In genomic region chr11:110832080-110832479, GRCh38 we compare ENCODE assay signal across 16 cellular contexts.
"Had no signal": no experiment of that assay in that cellular context is flagged by ENCODE, and none has a peak within 500 bp of the region (broad histone marks: within the 10 kb centered on the region; RNA-seq: fewer than 3 reads in every experiment).

No MANE protein-coding gene starts in this region.

- H3K27me3 ChIP-seq: breast epithelium, left lung, ovary, sigmoid colon had no signal

- H3K27ac ChIP-seq: breast epithelium, left lung, ovary, sigmoid colon had no signal

- H3K9me3 ChIP-seq: breast epithelium, left lung, mucosa of descending colon, ovary, sigmoid colon had no signal

- ATAC-seq: left lung; mucosa of descending colon; naive thymus-derived CD4-positive, alpha-beta T cell had no signal

- DNase-seq: activated CD4-positive, alpha-beta T cell treated with anti-CD3 and anti-CD28 coated beads for 48 hours; activated CD8-positive, alpha-beta memory T cell treated with anti-CD3 and anti-CD28 coated beads, Interleukin-2, amount 50 U/mL, for 48 hours; activated naive CD8-positive, alpha-beta T cell treated with anti-CD3 and anti-CD28 coated beads, Interleukin-2, amount 10 ng/mL, durations not matched to agents 7 days and 5 days; aorta; effector memory CD4-positive, alpha-beta T cell; left lung; mucosa of descending colon; naive thymus-derived CD4-positive, alpha-beta T cell; ovary; sigmoid colon; stimulated activated CD4-positive, alpha-beta T cell treated with anti-CD3 and anti-CD28 coated beads, Interleukin-1b, Interleukin-23, amount 100 ng/mL, for 48 hours had no signal

- H3K27ac Mint-ChIP-seq: activated naive CD8-positive, alpha-beta T cell treated with anti-CD3 and anti-CD28 coated beads, Interleukin-2, amount 10 ng/mL, durations not matched to agents 7 days and 5 days; dendritic cell treated with granulocyte-macrophage colony-stimulating factor and Interleukin-4, amounts not matched to agents 40 ng/mL and 50 ng/mL, for 4 days; naive thymus-derived CD4-positive, alpha-beta T cell; T-helper 1 cell treated with Interleukin-12 subunit alpha and Interleukin-12 subunit beta and Interleukin-4 antibody, amounts not matched to agents 30 μg/mL and 1 μg/mL, for 36 hours had no signal

- H3K4me3 Mint-ChIP-seq: activated naive CD8-positive, alpha-beta T cell treated with anti-CD3 and anti-CD28 coated beads, Interleukin-2, amount 10 ng/mL, durations not matched to agents 7 days and 5 days; dendritic cell treated with granulocyte-macrophage colony-stimulating factor and Interleukin-4, amounts not matched to agents 40 ng/mL and 50 ng/mL, for 4 days; naive thymus-derived CD4-positive, alpha-beta T cell; T-helper 1 cell treated with Interleukin-12 subunit alpha and Interleukin-12 subunit beta and Interleukin-4 antibody, amounts not matched to agents 30 μg/mL and 1 μg/mL, for 36 hours had no signal

- H3K9me3 Mint-ChIP-seq: activated T-helper 2 cell treated with anti-CD3 and anti-CD28 coated beads, Interferon-gamma antibody, Interleukin-2, Interleukin-4, amounts not matched to agents 10 μg/mL and 5 μg/mL and 100 μg/mL, durations not matched to agents 14 hours and 24 hours and 36 hours; T-helper 1 cell treated with Interleukin-12 subunit alpha and Interleukin-12 subunit beta and Interleukin-4 antibody, amounts not matched to agents 30 μg/mL and 1 μg/mL, for 36 hours had no signal

- H3K4me1 Mint-ChIP-seq: activated naive CD8-positive, alpha-beta T cell treated with anti-CD3 and anti-CD28 coated beads, Interleukin-2, amount 10 ng/mL, durations not matched to agents 7 days and 5 days had no signal

- H3K4me3 ChIP-seq: breast epithelium, left lung, mucosa of descending colon, ovary, sigmoid colon had no signal

- H3K27me3 Mint-ChIP-seq: activated naive CD8-positive, alpha-beta T cell treated with anti-CD3 and anti-CD28 coated beads, Interleukin-2, amount 10 ng/mL, durations not matched to agents 7 days and 5 days; naive thymus-derived CD4-positive, alpha-beta T cell had no signal

- H3K36me3 ChIP-seq: breast epithelium, left lung, ovary, sigmoid colon had no signal

- FAIRE-seq: islet of Langerhans had no signal

- H3K36me3 Mint-ChIP-seq: activated naive CD8-positive, alpha-beta T cell treated with anti-CD3 and anti-CD28 coated beads, Interleukin-2, amount 10 ng/mL, durations not matched to agents 7 days and 5 days; naive thymus-derived CD4-positive, alpha-beta T cell had no signal

- H3K4me1 ChIP-seq: breast epithelium, left lung, sigmoid colon had no signal
